Comparison of ENCODE assay signal across 14 cellular contexts in genomic region chr4:53450773-53451172, GRCh38.
DNase-seq lines count a peak whose midpoint lies in the region; ATAC-seq, FAIRE-seq and TF ChIP-seq lines count a peak whose summit lies in the region.
"Had no signal": no experiment of that assay in that cellular context is flagged by ENCODE, and none has a peak within 500 bp of the region (broad histone marks: within the 10 kb centered on the region; RNA-seq: fewer than 3 reads in every experiment).

No MANE protein-coding gene starts in this region.

- peak; percentile 53 for DNase-seq in EH (ENCODE audit: low read depth)
- no peak for DNase-seq in HCT116 (ENCODE audit: low read depth, low spot score)
- DNase-seq in bronchial epithelial cell (ENCODE audit: low read depth) = peak; percentile 21
- DNase-seq in mesothelial cell of epicardium (ENCODE audit: low spot score in 2 of 2, unreplicated experiment in 2 of 2) = no peak
- DNase-seq in tibial artery = no peak
- DNase-seq: activated CD4-positive, alpha-beta T cell treated with anti-CD3 and anti-CD28 coated beads for 48 hours; cortex of kidney; Kasumi-1; NCI-H1694; NCI-H446 treated with DMSO at 0.1 percent for 48 hours; stomach had no signal

- CTCF ChIA-PET in HCT116 (lab: Charles Lee) = interaction anchor here (0.7 to 0.8 kb wide), 2 partner anchors 782 to 783 kb away, joined by 3 to 4 read pairs; no protein-coding TSS in a partner anchor

- no peak for TF ChIP-seq CTCF in HCT116 (IDR thresholded peaks at IDR 0.05 in 2 of 3, conservative IDR thresholded peaks at IDR 0.05 in 1 of 3; ENCODE audit: borderline replicate concordance in 1 of 3, insufficient read depth in 1 of 3, low read depth in 2 of 3, low read length in 2 of 3)
- TF ChIP-seq CTCF in bronchial epithelial cell (IDR thresholded peaks at IDR 0.05; ENCODE audit: insufficient read depth, low read length, severe bottlenecking) = no peak
- no peak for TF ChIP-seq CTCF in mesothelial cell of epicardium (IDR thresholded peaks at IDR 0.05; ENCODE audit: unreplicated experiment)
- TF ChIP-seq CTCF in tibial artery (IDR thresholded peaks at IDR 0.05) = no peak

- H3K4me1 Mint-ChIP-seq in mesothelial cell of epicardium = peaks cover 3% of the 10 kb centered on the region

- no peak overlapping the region for H3K4me2 ChIP-seq in HCT116 (ENCODE audit: low read length)

- no peak for TF ChIP-seq POLR2A in HCT116 (IDR thresholded peaks at IDR 0.05; ENCODE audit: borderline replicate concordance, extremely low read depth, insufficient read depth, insufficient read length)

- H3K9me3 Mint-ChIP-seq in mesothelial cell of epicardium = no peaks in the 10 kb centered on the region
- H3K9me3 Mint-ChIP-seq: T-helper 2 cell treated with Interferon-gamma antibody and Interleukin-4, amounts not matched to agents 5 μg/mL and 100 μg/mL, for 36 hours had no signal

- no peak overlapping the region for H2AFZ ChIP-seq in HCT116 (ENCODE audit: low read depth, low read length, poor library complexity, severe bottlenecking)

- no TSS peak for BruUV-seq in HCT116 (replicated peaks; lab: Mats Ljungman, UMichigan)

- no peak overlapping the region for H3K4me3 Mint-ChIP-seq in mesothelial cell of epicardium
- H3K4me3 Mint-ChIP-seq: T-helper 2 cell treated with Interferon-gamma antibody and Interleukin-4, amounts not matched to agents 5 μg/mL and 100 μg/mL, for 36 hours had no signal

- no peak overlapping the region for H3K9ac ChIP-seq in HCT116 (ENCODE audit: low read length)

- no peaks in the 10 kb centered on the region for H3K9me2 ChIP-seq in HCT116 (ENCODE audit: insufficient read depth)

- intact Hi-C loops in HCT116 (cut with micrococcal nuclease) = no loop called here
- intact Hi-C loops in tibial artery (cut with DNase I; ENCODE audit: low total_unique reads) = no loop called here

- peaks cover 12 to 21% of the 10 kb centered on the region in 2 experiments; a peak in 2 of 4 replicates for H3K36me3 ChIP-seq in HCT116 (ENCODE audit: control insufficient read depth in 1 of 2, insufficient read depth in 2 of 2, low read length in 2 of 2)
- H3K36me3 ChIP-seq in bronchial epithelial cell (ENCODE audit: control insufficient read depth, insufficient read depth, low read length) = peaks cover 3% of the 10 kb centered on the region
- peaks cover 37 to 43% (median 39%) of the 10 kb centered on the region in 3 donors for H3K36me3 ChIP-seq in tibial artery

- no peaks in the 10 kb centered on the region for H3K27me3 Mint-ChIP-seq in mesothelial cell of epicardium (ENCODE audit: low read depth)

- H4K20me1 ChIP-seq in HCT116 (ENCODE audit: insufficient read depth) = peaks cover 11% of the 10 kb centered on the region; the same call in 1 of the 2 replicates

- H3K4me1 ChIP-seq in HCT116 (ENCODE audit: control insufficient read depth in 1 of 2, insufficient read depth in 2 of 2, low read length in 2 of 2) (peaks cover 3 to 11% of the 10 kb centered on the region in 2 experiments), tibial artery (no peaks in the 10 kb centered on the region)
- H3K4me1 ChIP-seq: stomach had no signal

- no peak for FAIRE-seq in bronchial epithelial cell (lab: Jason Lieb, UNC)

- H3K27ac Mint-ChIP-seq in mesothelial cell of epicardium = peak overlapping the region; percentile 51
- H3K27ac Mint-ChIP-seq: T-helper 2 cell treated with Interferon-gamma antibody and Interleukin-4, amounts not matched to agents 5 μg/mL and 100 μg/mL, for 36 hours had no signal

- no peaks in the 10 kb centered on the region for H3K9me3 ChIP-seq in HCT116 (ENCODE audit: control insufficient read depth in 1 of 2, insufficient read depth in 1 of 2, low read depth in 1 of 2, low read length in 2 of 2)
- no peaks in the 10 kb centered on the region for H3K9me3 ChIP-seq in tibial artery
- H3K9me3 ChIP-seq: stomach had no signal

- no peak for TF ChIP-seq RAD21 in HCT116 (IDR thresholded peaks at IDR 0.05; ENCODE audit: low read depth)

- H3K27ac ChIP-seq in HCT116 (ENCODE audit: low read depth, low read length) (no peak overlapping the region), tibial artery (no peak overlapping the region)
- H3K27ac ChIP-seq: stomach had no signal

- RAD21 ChIA-PET in HCT116 (lab: Charles Lee; ENCODE audit: low non-redundant PET in 1 of 2, low total read pairs in 2 of 2, uncharacterized antibody in 2 of 2, unreplicated experiment in 2 of 2) = no interaction called here

- H3K4me3 ChIP-seq in HCT116 (replicated peaks in 1 of 2; ENCODE audit: low read depth in 1 of 2, low read length in 2 of 2) (no peak overlapping the region), bronchial epithelial cell (ENCODE audit: low read depth, low read length) (no peak overlapping the region), tibial artery (no peak overlapping the region)
- H3K4me3 ChIP-seq: stomach had no signal

- peaks cover 32% of the 10 kb centered on the region for H3K79me2 ChIP-seq in HCT116 (ENCODE audit: insufficient read depth, low read length)

- H3K27me3 ChIP-seq in HCT116 (ENCODE audit: insufficient read depth, low read length) = no peaks in the 10 kb centered on the region
- H3K27me3 ChIP-seq in bronchial epithelial cell (ENCODE audit: control insufficient read depth, insufficient read depth, low read length) = no peaks in the 10 kb centered on the region
- H3K27me3 ChIP-seq in tibial artery = no peaks in the 10 kb centered on the region
- H3K27me3 ChIP-seq: stomach had no signal

- POLR2A ChIA-PET in HCT116 (lab: Charles Lee) = no interaction called here

- peaks cover 36% of the 10 kb centered on the region for H3K36me3 Mint-ChIP-seq in mesothelial cell of epicardium

- ATAC-seq in HCT116 (peak; percentile 61; the same call in 1 of the 2 replicates), HG02678 (IDR thresholded peaks at IDR 0.05; ENCODE audit: unreplicated experiment) (no peak)
- ATAC-seq in activated CD4-positive, CD25-positive, alpha-beta regulatory T cell treated with anti-CD3 and anti-CD28 coated beads, Interleukin-2, amount 50 U/mL, for 24 hours = no peak

TF ChIP-seq in HCT116, 20 proteins besides CTCF, POLR2A, EP300 and RAD21:
- no peak for TF ChIP-seq JUND (IDR thresholded peaks at IDR 0.05)
- no peak for TF ChIP-seq EZH2 (IDR thresholded peaks at IDR 0.05)
- TF ChIP-seq SRF (IDR thresholded peaks at IDR 0.05; ENCODE audit: low read depth) = no peak
- TF ChIP-seq ELF1 (IDR thresholded peaks at IDR 0.05; ENCODE audit: borderline replicate concordance, low read depth) = no peak
- no peak for TF ChIP-seq TCF7L2 (IDR thresholded peaks at IDR 0.05; ENCODE audit: borderline replicate concordance, extremely low read depth, insufficient read depth, insufficient read length)

Comparison
In these comparisons a context has a peak if more than half of its experiments do, and no peak if none do; other contexts are left out.
1. DNase-seq: peak in EH (single experiment) and bronchial epithelial cell (single experiment); none in HCT116 (single experiment), mesothelial cell of epicardium (0 of 2) and tibial artery (0 of 2).